Comparison of ENCODE assay signal across 7 cellular contexts in the genomic region with DNA sequence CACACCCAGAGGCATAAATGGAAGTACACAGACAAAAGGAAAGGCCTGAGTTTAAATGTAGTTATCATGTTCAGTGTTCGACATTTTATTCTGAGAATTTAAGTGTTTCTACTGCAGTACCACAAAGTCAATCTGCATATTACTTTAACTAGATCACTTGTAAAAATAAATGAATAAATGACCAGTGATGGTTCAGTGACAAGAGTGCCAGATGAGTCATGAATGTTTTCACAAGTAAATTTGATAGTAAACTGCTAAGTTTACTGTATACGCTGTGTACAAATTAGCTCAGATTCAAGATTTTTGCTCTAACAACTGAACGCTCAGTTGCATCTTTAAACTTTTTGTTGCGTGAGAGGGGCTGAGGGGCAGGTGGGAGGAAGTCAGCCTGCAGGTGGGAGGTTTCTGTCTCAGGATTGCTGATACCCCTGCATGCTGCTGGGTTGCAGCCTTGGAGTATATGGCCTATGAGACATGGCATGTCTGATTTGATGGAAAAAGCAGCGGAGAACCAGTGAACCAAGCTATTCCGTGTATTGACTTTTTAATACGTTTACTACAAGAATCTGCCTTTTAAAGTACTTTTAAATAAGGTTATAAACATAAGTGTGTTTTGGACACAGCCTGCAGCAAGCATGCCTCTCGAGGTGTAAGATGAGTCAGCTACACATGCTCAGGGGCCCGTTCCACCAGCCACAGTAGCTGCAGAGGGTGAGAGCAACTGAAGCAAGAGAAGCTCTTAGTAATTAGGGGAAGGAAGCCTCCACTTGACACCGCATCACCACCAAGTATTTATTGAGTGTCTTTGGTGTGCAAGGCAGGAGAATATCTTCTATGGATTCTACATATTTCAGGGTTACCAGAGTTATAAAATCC.
DNase-seq lines count a peak whose midpoint lies in the region; ATAC-seq and TF ChIP-seq lines count a peak whose summit lies in the region.

No MANE protein-coding gene starts in this region.

- H3K4me3 ChIP-seq in SK-N-SH (ENCODE audit: low read depth in 2 of 2, low read length in 1 of 2) (no peak overlapping the region), esophagus muscularis mucosa (no peak overlapping the region)

- CTCF ChIA-PET in SK-N-SH (lab: Yijun Ruan, JAX), result interaction anchor here (0.8 kb wide), 1 partner anchor 10 kb away, joined by 3 read pairs; no protein-coding TSS in a partner anchor
- CTCF ChIA-PET in activated CD4-positive, alpha-beta T cell treated with anti-CD3 and anti-CD28 coated beads, Interleukin-2, amount 10 ng/mL, durations not matched to agents 7 days and 5 days (lab: Charles Lee), result no interaction called here

- no peak for TF ChIP-seq POLR2A in esophagus muscularis mucosa (IDR thresholded peaks at IDR 0.05; ENCODE audit: low read depth)

- intact Hi-C loops in esophagus muscularis mucosa (cut with DNase I), result no loop called here

- H3K9me3 Mint-ChIP-seq in nephron, result no peaks in the 10 kb centered on the region
- no peaks in the 10 kb centered on the region for H3K9me3 Mint-ChIP-seq in activated CD4-positive, alpha-beta T cell treated with anti-CD3 and anti-CD28 coated beads, Interleukin-2, amount 10 ng/mL, durations not matched to agents 7 days and 5 days

- H3K4me1 ChIP-seq in SK-N-SH (ENCODE audit: control insufficient read depth in 1 of 2, insufficient read depth in 2 of 2, low read depth in 1 of 2, low read length in 1 of 2) (peaks cover 0 to 16% of the 10 kb centered on the region in 2 experiments; a peak in 1 of 4 replicates), esophagus muscularis mucosa (peaks cover 15 to 60% (median 26%) of the 10 kb centered on the region in 4 donors)

- H3K9me3 ChIP-seq in SK-N-SH, result no peaks in the 10 kb centered on the region
- no peaks in the 10 kb centered on the region for H3K9me3 ChIP-seq in esophagus muscularis mucosa

- H4K20me1 ChIP-seq in SK-N-SH (ENCODE audit: insufficient read depth), result no peaks in the 10 kb centered on the region

- no peaks in the 10 kb centered on the region for H3K27me3 Mint-ChIP-seq in nephron (ENCODE audit: low read depth)
- peaks cover 7% of the 10 kb centered on the region for H3K27me3 Mint-ChIP-seq in activated CD4-positive, alpha-beta T cell treated with anti-CD3 and anti-CD28 coated beads, Interleukin-2, amount 10 ng/mL, durations not matched to agents 7 days and 5 days

- H3K36me3 ChIP-seq in SK-N-SH (replicated peaks in 1 of 2; ENCODE audit: control insufficient read depth in 1 of 2, insufficient read depth in 2 of 2, low read length in 1 of 2) (no peaks in the 10 kb centered on the region), esophagus muscularis mucosa (no peaks in the 10 kb centered on the region)

- POLR2A ChIA-PET in SK-N-SH (lab: Yijun Ruan, JAX), result no interaction called here
- POLR2A ChIA-PET in activated CD4-positive, alpha-beta T cell treated with anti-CD3 and anti-CD28 coated beads, Interleukin-2, amount 10 ng/mL, durations not matched to agents 7 days and 5 days (lab: Charles Lee), result no interaction called here

- H3K27me3 ChIP-seq in SK-N-SH (ENCODE audit: insufficient read depth) (no peaks in the 10 kb centered on the region), esophagus muscularis mucosa (no peaks in the 10 kb centered on the region)

- WGBS in SK-N-SH (ENCODE audit: low lambda C conversion rate), result 80% methylated on average over 10 of the region's 10 CpGs
- WGBS in esophagus muscularis mucosa, result 85% methylated on average over 10 of the region's 10 CpGs

- no peak for DNase-seq in SK-N-SH
- no peak for DNase-seq in esophagus muscularis mucosa (ENCODE audit: extremely low spot score)
- DNase-seq in activated CD4-positive, alpha-beta T cell treated with anti-CD3 and anti-CD28 coated beads, Interleukin-2, amount 10 ng/mL, durations not matched to agents 7 days and 5 days, result no peak
- no peak for DNase-seq in NCI-H524 (lab: John Stamatoyannopoulos, UW)

- no peak overlapping the region for H3K9ac ChIP-seq in SK-N-SH

- peaks cover 3% of the 10 kb centered on the region for H3K36me3 Mint-ChIP-seq in nephron (ENCODE audit: low read depth)
- H3K36me3 Mint-ChIP-seq in activated CD4-positive, alpha-beta T cell treated with anti-CD3 and anti-CD28 coated beads, Interleukin-2, amount 10 ng/mL, durations not matched to agents 7 days and 5 days (ENCODE audit: low read depth), result no peaks in the 10 kb centered on the region

- peak; percentile 68 for ATAC-seq in GM19035 (IDR thresholded peaks at IDR 0.05; ENCODE audit: unreplicated experiment)
- peak; percentile 74 for ATAC-seq in HG02938 (IDR thresholded peaks at IDR 0.05; ENCODE audit: unreplicated experiment)

- peak overlapping the region; percentile 63 to 91 (median 70) for H3K27ac Mint-ChIP-seq in nephron
- no peak overlapping the region for H3K27ac Mint-ChIP-seq in activated CD4-positive, alpha-beta T cell treated with anti-CD3 and anti-CD28 coated beads, Interleukin-2, amount 10 ng/mL, durations not matched to agents 7 days and 5 days

- no peak for TF ChIP-seq RAD21 in SK-N-SH (IDR thresholded peaks at IDR 0.05; ENCODE audit: low read length)

- no peaks in the 10 kb centered on the region for H3K79me2 ChIP-seq in SK-N-SH (ENCODE audit: insufficient read depth)

- H3K4me2 ChIP-seq in SK-N-SH, result no peak overlapping the region

- H3K9me2 ChIP-seq in SK-N-SH, result no peaks in the 10 kb centered on the region

- peaks cover 78% of the 10 kb centered on the region for H3K4me1 Mint-ChIP-seq in nephron
- no peaks in the 10 kb centered on the region for H3K4me1 Mint-ChIP-seq in activated CD4-positive, alpha-beta T cell treated with anti-CD3 and anti-CD28 coated beads, Interleukin-2, amount 10 ng/mL, durations not matched to agents 7 days and 5 days

- no peak overlapping the region for H2AFZ ChIP-seq in SK-N-SH (ENCODE audit: low read depth)

- TF ChIP-seq EP300 in SK-N-SH (IDR thresholded peaks at IDR 0.05; ENCODE audit: borderline replicate concordance in 1 of 2, low read depth in 1 of 2, low read length in 1 of 2) (no peak), esophagus muscularis mucosa (IDR thresholded peaks at IDR 0.05) (no peak)

- TF ChIP-seq CTCF in SK-N-SH (IDR thresholded peaks at IDR 0.05), result no peak
- no peak for TF ChIP-seq CTCF in nephron (IDR thresholded peaks at IDR 0.05; ENCODE audit: unreplicated experiment in 3 of 3)
- TF ChIP-seq CTCF in esophagus muscularis mucosa (IDR thresholded peaks at IDR 0.05), result no peak

- H3F3A ChIP-seq in SK-N-SH (replicated peaks; ENCODE audit: insufficient read depth), result no peaks in the 10 kb centered on the region

- no peak overlapping the region for H3K4me3 Mint-ChIP-seq in nephron
- H3K4me3 Mint-ChIP-seq in activated CD4-positive, alpha-beta T cell treated with anti-CD3 and anti-CD28 coated beads, Interleukin-2, amount 10 ng/mL, durations not matched to agents 7 days and 5 days, result no peak overlapping the region

- H3K27ac ChIP-seq in SK-N-SH (ENCODE audit: low read depth in 2 of 2, low read length in 1 of 2), result no peak overlapping the region
- no peak overlapping the region for H3K27ac ChIP-seq in esophagus muscularis mucosa (replicated peaks in 1 of 4)

TF ChIP-seq in SK-N-SH, 30 proteins besides CTCF, POLR2A, EP300 and RAD21:
- no peak for TF ChIP-seq NRF1 (IDR thresholded peaks at IDR 0.05; ENCODE audit: low read depth, low read length)
- 0 out of 2 replicates have a peak, but pooled peaks have one; percentile 11 for TF ChIP-seq FOSL2 (IDR thresholded peaks at IDR 0.05; ENCODE audit: borderline replicate concordance, low read depth)
